8 cellular contexts compared by ENCODE assay signal in genomic region chr7:38363379-38363778, GRCh38.
DNase-seq lines count a peak whose midpoint lies in the region; ATAC-seq and TF ChIP-seq lines count a peak whose summit lies in the region.
"Not testable (repeated sequence)": the region's sequence is repeated elsewhere in the genome, so short reads cannot be mapped to it uniquely, and the experiment has no call there.

No MANE protein-coding gene starts in this region.

- not testable (repeated sequence) for H2BK5ac ChIP-seq in trophoblast cell (ENCODE audit: low read depth, low read length, poor library complexity)

- H2BK12ac ChIP-seq in trophoblast cell (ENCODE audit: low read length), result not testable (repeated sequence)

- not testable (repeated sequence) for H3K18ac ChIP-seq in trophoblast cell (ENCODE audit: low read length)

- not testable (repeated sequence) for H3K36me3 Mint-ChIP-seq in type B pancreatic cell

- not testable (repeated sequence) for H3K36me3 ChIP-seq in trophoblast cell (ENCODE audit: control insufficient read depth in 1 of 2, insufficient read depth in 2 of 2, low read length in 2 of 2)

- not testable (repeated sequence) for H3K23ac ChIP-seq in trophoblast cell (ENCODE audit: low read length)

- not testable (repeated sequence) for H3K27me3 ChIP-seq in HL-60 (ENCODE audit: insufficient read depth, poor library complexity, severe bottlenecking); trophoblast cell (ENCODE audit: insufficient read depth, low read length)

- in situ Hi-C loops in astrocyte of the spinal cord (cut with HindIII; ENCODE audit: low sequenced_read_pairs), result not testable (repeated sequence)

- H2AK5ac ChIP-seq in trophoblast cell (ENCODE audit: low read length), result not testable (repeated sequence)

- not testable (repeated sequence) for H2AFZ ChIP-seq in trophoblast cell (ENCODE audit: insufficient read depth, low read length, poor library complexity)

- WGBS in trophoblast cell (ENCODE audit: extremely low coverage, insufficient coverage, insufficient read length), result no CpG with 5 or more reads among the region's 3 CpGs

- peak; percentile 42 for TF ChIP-seq CTCF in HL-60 (IDR thresholded peaks at IDR 0.05; ENCODE audit: insufficient read depth, low read length)
- TF ChIP-seq CTCF in astrocyte of the spinal cord (IDR thresholded peaks at IDR 0.05; ENCODE audit: low read depth, low read length), result peak; percentile 55
- TF ChIP-seq CTCF in type B pancreatic cell (conservative IDR thresholded peaks at IDR 0.05), result peak; percentile 68

- not testable (repeated sequence) for H4K8ac ChIP-seq in trophoblast cell (ENCODE audit: low read depth, low read length)

- not testable (repeated sequence) for H3K9me3 ChIP-seq in trophoblast cell (ENCODE audit: insufficient read depth, low read depth, low read length)

- not testable (repeated sequence) for H3K4ac ChIP-seq in trophoblast cell (ENCODE audit: low read depth, low read length)

- H2BK120ac ChIP-seq in trophoblast cell (ENCODE audit: insufficient read depth, low read length, poor library complexity), result not testable (repeated sequence)

- H3K27ac ChIP-seq in HL-60 (replicated peaks); trophoblast cell (ENCODE audit: low read depth, low read length): not testable (repeated sequence)

- not testable (repeated sequence) for H3K4me1 Mint-ChIP-seq in type B pancreatic cell (ENCODE audit: unreplicated experiment)

- H3K27ac Mint-ChIP-seq in type B pancreatic cell, result not testable (repeated sequence)

- peak; percentile 71 for DNase-seq in GDM1 (lab: John Stamatoyannopoulos, UW)
- DNase-seq in HL-60 (ENCODE audit: low read depth in 1 of 2, low spot score in 1 of 2), result peak; percentile 74 to 83
- DNase-seq in OCI-M1 (lab: John Stamatoyannopoulos, UW), result peak; percentile 32
- DNase-seq in activated CD4-positive, alpha-beta T cell treated with anti-CD3 and anti-CD28 coated beads for 48 hours, result peak; percentile 81
- DNase-seq in astrocyte of the spinal cord (ENCODE audit: low read depth, low spot score); type B pancreatic cell (ENCODE audit: extremely low spot score, unreplicated experiment): not testable (repeated sequence)
- DNase-seq in Right ventricle myocardium superior, result peak; percentile 53
- DNase-seq in trophoblast cell, result peak; percentile 20 to 60

- not testable (repeated sequence) for H3K79me1 ChIP-seq in trophoblast cell (ENCODE audit: low read length)

- H4K91ac ChIP-seq in trophoblast cell (ENCODE audit: low read depth, low read length), result not testable (repeated sequence)

- H3K4me1 ChIP-seq in trophoblast cell (ENCODE audit: control insufficient read depth in 1 of 2, insufficient read depth in 2 of 2, low read length in 2 of 2), result not testable (repeated sequence)

- not testable (repeated sequence) for H3K9ac ChIP-seq in trophoblast cell (ENCODE audit: low read length)

- H3K4me3 ChIP-seq in HL-60 (replicated peaks; ENCODE audit: insufficient read depth, low read length); astrocyte of the spinal cord (ENCODE audit: low read depth, low read length); trophoblast cell (ENCODE audit: low read depth, low read length): not testable (repeated sequence)

- not testable (repeated sequence) for H3K27me3 Mint-ChIP-seq in type B pancreatic cell

- ATAC-seq in Right ventricle myocardium superior (ENCODE audit: poor library complexity), result peak; percentile 22

- H3K14ac ChIP-seq in trophoblast cell (ENCODE audit: low read length), result not testable (repeated sequence)

- not testable (repeated sequence) for H3K4me2 ChIP-seq in trophoblast cell (ENCODE audit: low read length)

- not testable (repeated sequence) for H4K12ac ChIP-seq in trophoblast cell (ENCODE audit: low read depth, low read length)

- H3K4me3 Mint-ChIP-seq in type B pancreatic cell, result not testable (repeated sequence)

- not testable (repeated sequence) for H3K79me2 ChIP-seq in trophoblast cell (ENCODE audit: control insufficient read depth, insufficient read depth, low read length, poor library complexity)

- not testable (repeated sequence) for H3K9me3 Mint-ChIP-seq in type B pancreatic cell

- intact Hi-C loops in Right ventricle myocardium superior (cut with DNase I), result not testable (repeated sequence)
